In genomic region chr10:110497438-110498086, GRCh38 we compare ENCODE assay signal across 9 cellular contexts. TPM values are rescaled to one million over a fixed set of nuclear protein-coding genes. Genes with fewer than 3 reads are reported as not detected.
DNase-seq lines count a peak whose midpoint lies in the region; ATAC-seq, FAIRE-seq and TF ChIP-seq lines count a peak whose summit lies in the region.
"Had no signal": no experiment of that assay in that cellular context is flagged by ENCODE, and none has a peak within 500 bp of the region (broad histone marks: within the 10 kb centered on the region; RNA-seq: fewer than 3 reads in every experiment).

TSS of gene DUSP5 (plus strand) at chr10:110497907. CDS start at chr10:110498122, 215 bp downstream.

- H3K4me3 ChIP-seq in kidney (ENCODE audit: low read length in 2 of 2), result peak within 1 kb of the TSS; percentile 67 to 69

- intact Hi-C loops in kidney (cut with DNase I), result no loop called here

- peak within 1 kb of the TSS; percentile 59 to 85 for H3K27ac ChIP-seq in kidney (ENCODE audit: low read depth in 2 of 2, low read length in 2 of 2)

- ATAC-seq in GM18873 (IDR thresholded peaks at IDR 0.05; ENCODE audit: low FRiP score, unreplicated experiment), result peak; percentile 49
- peak; percentile 56 for ATAC-seq in HG03108 (IDR thresholded peaks at IDR 0.05; ENCODE audit: unreplicated experiment)

- no peaks in the 10 kb centered on the region for H3K36me3 ChIP-seq in kidney (ENCODE audit: control insufficient read depth in 1 of 2, insufficient read depth in 2 of 2, low read length in 2 of 2)

- TF ChIP-seq CTCF in AG09319 (IDR thresholded peaks at IDR 0.05; ENCODE audit: low read depth, low read length) (no peak), kidney (IDR thresholded peaks at IDR 0.05; ENCODE audit: borderline replicate concordance, extremely low read depth, insufficient read depth) (no peak)

- no peak for FAIRE-seq in kidney (lab: Jason Lieb, UNC)
- FAIRE-seq: TTC549 had no signal

- peak within 1 kb of the TSS; percentile 63 to 68 for H3K9ac ChIP-seq in kidney (ENCODE audit: low read length in 2 of 2)

- peaks cover 7 to 11% of the 10 kb centered on the region in 2 donors for H3K4me1 ChIP-seq in kidney (ENCODE audit: control insufficient read depth in 1 of 2, insufficient read depth in 1 of 2, low read depth in 1 of 2, low read length in 2 of 2)

- DNase-seq in AG09319 (ENCODE audit: extremely low read depth, low read depth) (peak; percentile 89), NCI-H460 (ENCODE audit: extremely low read depth, low read depth) (peak; percentile 95), cerebellar nuclear complex (lab: John Stamatoyannopoulos, UW) (peak; percentile 56 to 84), kidney (peak; percentile 98)
- DNase-seq in activated CD4-positive, alpha-beta T cell treated with anti-CD3 and anti-CD28 coated beads for 1 hour, result peak; percentile 94
- DNase-seq in stimulated activated CD4-positive, alpha-beta T cell treated with anti-CD3 and anti-CD28 coated beads, Interleukin-15, amount 100 ng/mL, for 1 hour (ENCODE audit: low read depth in 1 of 2, low spot score in 1 of 2), result peak; percentile 94 to 95

- H3K9me3 ChIP-seq in kidney (ENCODE audit: control insufficient read depth in 1 of 2, low read length in 2 of 2), result no peaks in the 10 kb centered on the region

RNA-seq across cellular contexts. Expression of gene DUSP5, which starts in this region (rescaled TPM):
- total RNA-seq in NCI-H460 (2014; rRNA removed; shearing (Covaris generic)), result 73.6 and 74.9 TPM in 2 replicates
- polyA plus RNA-seq in NCI-H460 (2014; cell fraction: nucleus; rRNA removed), result 26.8 and 31.7 TPM in 2 replicates
- total RNA-seq in kidney, result 23.7 TPM
- 9.0 TPM for polyA plus RNA-seq in kidney (ENCODE audit: insufficient read depth, low read depth, low replicate concordance)

Comparison
In these comparisons a context has a peak if more than half of its experiments do, and no peak if none do; other contexts are left out.
1. Peak in every context shown above with its lines: DNase-seq, ATAC-seq, H3K4me3 ChIP-seq and H3K27ac ChIP-seq.